Comparison of ENCODE assay signal across 2 cellular contexts in the genomic region with DNA sequence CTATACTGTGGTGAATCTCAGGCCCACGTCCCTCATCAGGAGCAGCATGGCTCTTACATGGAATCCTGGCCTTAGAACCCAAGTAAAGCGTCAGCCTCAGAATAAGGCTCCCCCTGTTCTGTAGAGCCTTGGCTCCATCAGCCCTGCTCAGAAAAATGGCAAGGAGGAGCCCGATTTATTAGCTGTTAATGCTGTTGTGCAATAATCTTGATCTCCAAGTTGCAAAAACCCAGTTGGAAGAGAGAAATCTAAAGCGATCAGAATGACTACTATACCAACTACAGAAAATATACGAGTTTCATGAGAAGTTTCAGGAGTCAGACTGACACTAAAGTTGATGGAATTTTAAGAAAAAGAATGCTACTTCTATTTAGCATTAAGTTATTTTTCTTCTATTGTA.
A peak's percentile ranks its signal among the peaks of the same experiment; 100 is the strongest.
TF ChIP-seq lines count a peak whose summit lies in the region.

No MANE protein-coding gene starts in this region.

TF ChIP-seq in IMR-90, 13 proteins besides CTCF, POLR2A, EP300 and RAD21:
- TF ChIP-seq CHD1 (IDR thresholded peaks at IDR 0.05; ENCODE audit: low read depth, low read length) (no peak), CEBPB (IDR thresholded peaks at IDR 0.05; ENCODE audit: low read depth, low read length) (peak; percentile 81), NFE2L2 (IDR thresholded peaks at IDR 0.05; ENCODE audit: low read depth, low read length) (no peak), RFX5 (IDR thresholded peaks at IDR 0.05; ENCODE audit: low read depth, low read length) (no peak)
- TF ChIP-seq, protein P1, sequence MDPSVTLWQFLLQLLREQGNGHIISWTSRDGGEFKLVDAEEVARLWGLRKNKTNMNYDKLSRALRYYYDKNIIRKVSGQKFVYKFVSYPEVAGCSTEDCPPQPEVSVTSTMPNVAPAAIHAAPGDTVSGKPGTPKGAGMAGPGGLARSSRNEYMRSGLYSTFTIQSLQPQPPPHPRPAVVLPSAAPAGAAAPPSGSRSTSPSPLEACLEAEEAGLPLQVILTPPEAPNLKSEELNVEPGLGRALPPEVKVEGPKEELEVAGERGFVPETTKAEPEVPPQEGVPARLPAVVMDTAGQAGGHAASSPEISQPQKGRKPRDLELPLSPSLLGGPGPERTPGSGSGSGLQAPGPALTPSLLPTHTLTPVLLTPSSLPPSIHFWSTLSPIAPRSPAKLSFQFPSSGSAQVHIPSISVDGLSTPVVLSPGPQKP (IDR thresholded peaks at IDR 0.05; ENCODE audit: borderline replicate concordance, low read depth, low read length): no peak

TF ChIP-seq in K562, 482 proteins besides CTCF, POLR2A, EP300 and RAD21:
- TF ChIP-seq CEBPB (tag; IDR thresholded peaks at IDR 0.05): peak; percentile 87
- TF ChIP-seq, protein P2, sequence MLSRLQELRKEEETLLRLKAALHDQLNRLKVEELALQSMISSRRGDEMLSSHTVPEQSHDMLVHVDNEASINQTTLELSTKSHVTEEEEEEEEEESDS (CRISPR knock-in tag; IDR thresholded peaks at IDR 0.05): no peak
- TF ChIP-seq CEBPG (CRISPR knock-in tag; IDR thresholded peaks at IDR 0.05): peak; percentile 37; the same call in 1 of the 2 replicates
- TF ChIP-seq CEBPG (tag; conservative IDR thresholded peaks at IDR 0.05 in 1 of 2, IDR thresholded peaks at IDR 0.05 in 1 of 2): peak; percentile 47 to 89
TF ChIP-seq in K562: peak in this region for 2.
